Comparison of ENCODE assay signal across 1 cellular context in the genomic region with DNA sequence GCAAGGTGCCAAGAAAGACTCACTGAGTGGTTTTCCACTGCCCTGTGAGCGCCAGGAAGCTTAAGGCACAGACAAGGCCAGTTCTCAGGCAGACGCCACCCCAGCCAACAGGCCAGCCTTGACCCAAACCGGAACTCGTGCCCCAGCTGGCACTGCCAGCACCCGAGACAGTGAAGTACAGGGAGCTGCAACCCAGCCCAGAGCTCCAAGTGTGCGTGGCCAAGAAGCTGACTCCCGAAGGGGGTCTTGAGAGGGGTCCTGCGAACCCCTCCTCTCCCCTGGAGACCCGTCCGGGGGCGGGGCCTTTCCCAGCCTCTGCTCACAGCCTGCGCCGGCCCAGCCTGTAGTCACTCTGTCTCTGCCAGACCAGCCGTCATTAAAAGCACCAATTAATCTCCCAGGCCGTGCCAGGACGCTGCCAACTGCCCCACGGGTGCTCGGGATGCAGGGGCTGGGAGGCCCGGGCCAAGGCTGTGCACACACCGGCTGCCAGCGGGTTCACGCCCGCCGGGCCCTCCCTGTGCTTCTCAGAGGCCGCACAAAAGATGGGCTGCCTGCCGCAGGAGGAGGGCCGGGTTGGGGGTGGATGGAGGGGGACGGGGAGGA.
TF ChIP-seq lines count a peak whose summit lies in the region.

No MANE protein-coding gene starts in this region.

TF ChIP-seq in SK-N-SH treated with all-trans-retinoic acid at 6 μM for 48 hours, 23 proteins besides CTCF, POLR2A, EP300 and RAD21 (continued from another document):
- TF ChIP-seq, protein P1, sequence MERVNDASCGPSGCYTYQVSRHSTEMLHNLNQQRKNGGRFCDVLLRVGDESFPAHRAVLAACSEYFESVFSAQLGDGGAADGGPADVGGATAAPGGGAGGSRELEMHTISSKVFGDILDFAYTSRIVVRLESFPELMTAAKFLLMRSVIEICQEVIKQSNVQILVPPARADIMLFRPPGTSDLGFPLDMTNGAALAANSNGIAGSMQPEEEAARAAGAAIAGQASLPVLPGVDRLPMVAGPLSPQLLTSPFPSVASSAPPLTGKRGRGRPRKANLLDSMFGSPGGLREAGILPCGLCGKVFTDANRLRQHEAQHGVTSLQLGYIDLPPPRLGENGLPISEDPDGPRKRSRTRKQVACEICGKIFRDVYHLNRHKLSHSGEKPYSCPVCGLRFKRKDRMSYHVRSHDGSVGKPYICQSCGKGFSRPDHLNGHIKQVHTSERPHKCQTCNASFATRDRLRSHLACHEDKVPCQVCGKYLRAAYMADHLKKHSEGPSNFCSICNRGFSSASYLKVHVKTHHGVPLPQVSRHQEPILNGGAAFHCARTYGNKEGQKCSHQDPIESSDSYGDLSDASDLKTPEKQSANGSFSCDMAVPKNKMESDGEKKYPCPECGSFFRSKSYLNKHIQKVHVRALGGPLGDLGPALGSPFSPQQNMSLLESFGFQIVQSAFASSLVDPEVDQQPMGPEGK (CRISPR knock-in tag; IDR thresholded peaks at IDR 0.05; ENCODE audit: borderline replicate concordance): no peak
- TF ChIP-seq BACH2 (CRISPR knock-in tag; IDR thresholded peaks at IDR 0.05; ENCODE audit: borderline replicate concordance): no peak
